Comparison of ENCODE assay signal across 8 cellular contexts in genomic region chr2:158024288-158024898, GRCh38.
DNase-seq lines count a peak whose midpoint lies in the region; ATAC-seq and TF ChIP-seq lines count a peak whose summit lies in the region.

No MANE protein-coding gene starts in this region.

- peaks cover 3% of the 10 kb centered on the region for H3K9me3 Mint-ChIP-seq in glutamatergic neuron (ENCODE audit: unreplicated experiment)

- no peak overlapping the region for H3K4me3 Mint-ChIP-seq in glutamatergic neuron (ENCODE audit: unreplicated experiment)

- no peaks in the 10 kb centered on the region for H3K36me3 ChIP-seq in Peyer's patch

- peaks cover 5% of the 10 kb centered on the region for H3K4me1 Mint-ChIP-seq in glutamatergic neuron (ENCODE audit: low read depth, unreplicated experiment)

- intact Hi-C loops in sciatic nerve (cut with DNase I) = no loop called here

- TF ChIP-seq POLR2A in Peyer's patch (IDR thresholded peaks at IDR 0.05) = no peak

- ATAC-seq in GM18511 (IDR thresholded peaks at IDR 0.05; ENCODE audit: unreplicated experiment) = peak; percentile 87
- peak; percentile 91 for ATAC-seq in HG03378 (IDR thresholded peaks at IDR 0.05; ENCODE audit: unreplicated experiment)
- peak; percentile 67 for ATAC-seq in sciatic nerve
- no peak for ATAC-seq in GM21825 (IDR thresholded peaks at IDR 0.05; ENCODE audit: unreplicated experiment)

- no peak overlapping the region for H3K27ac ChIP-seq in Peyer's patch

- no peaks in the 10 kb centered on the region for H3K9me3 ChIP-seq in Peyer's patch

- H3K27me3 ChIP-seq in Peyer's patch = no peaks in the 10 kb centered on the region

- H3K4me3 ChIP-seq in Peyer's patch = no peak overlapping the region

- DNase-seq in AML-193 (lab: John Stamatoyannopoulos, UW) (peak; percentile 17 to 48), Peyer's patch (peak; percentile 43 to 75 (median 68)), glutamatergic neuron (peak; percentile 74), sciatic nerve (ENCODE audit: low spot score) (peak; percentile 69)
- DNase-seq in activated gamma-delta T cell treated with anti-CD3 and anti-CD28 coated beads, Interleukin-2, amount 50 U/mL, for 16 hours (ENCODE audit: low read depth) = peak; percentile 21

- H3K27ac Mint-ChIP-seq in glutamatergic neuron (ENCODE audit: unreplicated experiment) = no peak overlapping the region

- H3K27me3 Mint-ChIP-seq in glutamatergic neuron (ENCODE audit: unreplicated experiment) = peaks cover 4% of the 10 kb centered on the region

- TF ChIP-seq CTCF in Peyer's patch (IDR thresholded peaks at IDR 0.05) (peak; percentile 57 to 85 (median 75)), glutamatergic neuron (IDR thresholded peaks at IDR 0.05; ENCODE audit: partially characterized antibody, unreplicated experiment) (peak; percentile 98)

- H3K4me1 ChIP-seq in Peyer's patch = no peaks in the 10 kb centered on the region

- H3K36me3 Mint-ChIP-seq in glutamatergic neuron (ENCODE audit: unreplicated experiment) = no peaks in the 10 kb centered on the region

Comparison
In these comparisons a context has a peak if more than half of its experiments do, and no peak if none do; other contexts are left out.
1. DNase-seq: peak in every context shown above with its lines; median percentile 74 in glutamatergic neuron; 69 in sciatic nerve; 68 in Peyer's patch; 32 in AML-193; 21 in activated gamma-delta T cell treated with anti-CD3 and anti-CD28 coated beads, Interleukin-2, amount 50 U/mL, for 16 hours.